ENCODE assay signal across 8 cellular contexts in the genomic region with DNA sequence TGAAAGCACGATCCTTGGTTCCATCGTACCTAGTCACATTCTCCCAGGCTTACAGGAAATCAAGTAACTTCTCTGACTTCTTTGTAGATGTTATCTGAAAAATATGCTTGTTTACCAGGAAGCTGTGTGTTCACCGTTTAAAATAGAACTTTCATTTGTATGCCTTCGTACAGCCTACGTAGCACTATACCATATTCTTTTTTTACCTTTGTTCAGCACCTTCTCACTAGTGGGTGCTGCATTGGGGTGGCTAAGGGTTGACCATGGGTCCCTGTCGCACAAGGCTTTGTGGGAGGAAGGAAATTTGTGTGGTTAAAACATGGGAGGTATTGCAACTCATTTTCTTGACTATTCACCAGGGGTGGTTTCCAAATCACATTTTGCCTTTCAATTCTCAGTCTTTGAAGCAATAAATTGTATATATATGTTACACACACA. TPM values are rescaled to one million over a fixed set of nuclear protein-coding genes. Genes with fewer than 3 reads are reported as not detected.
DNase-seq lines count a peak whose midpoint lies in the region; ATAC-seq and TF ChIP-seq lines count a peak whose summit lies in the region.

No MANE protein-coding gene starts in this region.

- H4K20me1 ChIP-seq in SK-N-SH (ENCODE audit: insufficient read depth), result no peaks in the 10 kb centered on the region

- H3K4me3 ChIP-seq in SK-N-SH (ENCODE audit: low read depth in 2 of 2, low read length in 1 of 2), result no peak overlapping the region

- POLR2A ChIA-PET in SK-N-SH (lab: Yijun Ruan, JAX), result interaction anchor here (1.4 kb wide), 1 partner anchor 17 kb away, joined by 4 read pairs; a partner anchor contains a TSS

- H3K36me3 Mint-ChIP-seq in activated T-helper 2 cell treated with anti-CD3 and anti-CD28 coated beads, Interferon-gamma antibody, Interleukin-2, Interleukin-4, amounts not matched to agents 10 μg/mL and 5 μg/mL and 100 μg/mL, durations not matched to agents 14 hours and 24 hours and 36 hours (ENCODE audit: low read depth), result peaks cover 79% of the 10 kb centered on the region

- intact Hi-C loops in activated T-helper 2 cell treated with anti-CD3 and anti-CD28 coated beads, Interferon-gamma antibody, Interleukin-2, Interleukin-4, amounts not matched to agents 10 μg/mL and 5 μg/mL and 100 μg/mL, durations not matched to agents 14 hours and 24 hours and 36 hours (cut with micrococcal nuclease), result loop anchor here (1.0 to 5.0 kb wide), 4 partner anchors 17 to 147 kb away; a partner anchor contains a TSS

- H3K36me3 ChIP-seq in SK-N-SH (replicated peaks in 1 of 2; ENCODE audit: control insufficient read depth in 1 of 2, insufficient read depth in 2 of 2, low read length in 1 of 2), result peaks cover 20 to 46% of the 10 kb centered on the region in 2 experiments

- H3K9me2 ChIP-seq in SK-N-SH, result no peaks in the 10 kb centered on the region

- no peak overlapping the region for H3K9ac ChIP-seq in SK-N-SH

- TF ChIP-seq CTCF in SK-N-SH (IDR thresholded peaks at IDR 0.05), result no peak

- H3K27ac Mint-ChIP-seq in activated T-helper 2 cell treated with anti-CD3 and anti-CD28 coated beads, Interferon-gamma antibody, Interleukin-2, Interleukin-4, amounts not matched to agents 10 μg/mL and 5 μg/mL and 100 μg/mL, durations not matched to agents 14 hours and 24 hours and 36 hours, result peak overlapping the region; percentile 86

- H3F3A ChIP-seq in SK-N-SH (replicated peaks; ENCODE audit: insufficient read depth), result no peaks in the 10 kb centered on the region

- no peak overlapping the region for H3K4me2 ChIP-seq in SK-N-SH

- peak; percentile 86 for ATAC-seq in GM19455 (IDR thresholded peaks at IDR 0.05; ENCODE audit: unreplicated experiment)
- ATAC-seq in HG03378 (IDR thresholded peaks at IDR 0.05; ENCODE audit: unreplicated experiment), result peak; percentile 94

- no peaks in the 10 kb centered on the region for H3K9me3 Mint-ChIP-seq in activated T-helper 2 cell treated with anti-CD3 and anti-CD28 coated beads, Interferon-gamma antibody, Interleukin-2, Interleukin-4, amounts not matched to agents 10 μg/mL and 5 μg/mL and 100 μg/mL, durations not matched to agents 14 hours and 24 hours and 36 hours

- H3K27ac ChIP-seq in SK-N-SH (ENCODE audit: low read depth in 2 of 2, low read length in 1 of 2), result no peak overlapping the region

- H2AFZ ChIP-seq in SK-N-SH (ENCODE audit: low read depth), result no peak overlapping the region

- peak; percentile 67 for DNase-seq in activated T-helper 2 cell treated with anti-CD3 and anti-CD28 coated beads, Interferon-gamma antibody, Interleukin-2, Interleukin-4, amounts not matched to agents 10 μg/mL and 5 μg/mL and 100 μg/mL, durations not matched to agents 14 hours and 24 hours and 36 hours (ENCODE audit: low spot score)
- peak; percentile 23 to 30 for DNase-seq in stimulated activated CD8-positive, alpha-beta memory T cell treated with anti-CD3 and anti-CD28 coated beads, Interleukin-2, amount 100 ng/mL, for 48 hours (ENCODE audit: low read depth in 2 of 2)
- DNase-seq in MV-4-11 (lab: John Stamatoyannopoulos, UW) (no peak), COLO668 (lab: John Stamatoyannopoulos, UW; ENCODE audit: unreplicated experiment) (no peak), SK-N-SH (no peak), medulla oblongata (ENCODE audit: extremely low spot score) (no peak)

- peaks cover 0 to 3% of the 10 kb centered on the region in 2 experiments; a peak in 1 of 4 replicates for H3K4me1 ChIP-seq in SK-N-SH (ENCODE audit: control insufficient read depth in 1 of 2, insufficient read depth in 2 of 2, low read depth in 1 of 2, low read length in 1 of 2)

- WGBS in SK-N-SH (ENCODE audit: low lambda C conversion rate), result 88% methylated on average over 6 of the region's 6 CpGs

- peaks cover 34% of the 10 kb centered on the region for H3K4me1 Mint-ChIP-seq in activated T-helper 2 cell treated with anti-CD3 and anti-CD28 coated beads, Interferon-gamma antibody, Interleukin-2, Interleukin-4, amounts not matched to agents 10 μg/mL and 5 μg/mL and 100 μg/mL, durations not matched to agents 14 hours and 24 hours and 36 hours (ENCODE audit: low read depth)

- no peaks in the 10 kb centered on the region for H3K27me3 ChIP-seq in SK-N-SH (ENCODE audit: insufficient read depth)

- TF ChIP-seq RAD21 in SK-N-SH (IDR thresholded peaks at IDR 0.05; ENCODE audit: low read length), result no peak

- no peaks in the 10 kb centered on the region for H3K27me3 Mint-ChIP-seq in activated T-helper 2 cell treated with anti-CD3 and anti-CD28 coated beads, Interferon-gamma antibody, Interleukin-2, Interleukin-4, amounts not matched to agents 10 μg/mL and 5 μg/mL and 100 μg/mL, durations not matched to agents 14 hours and 24 hours and 36 hours (ENCODE audit: low read depth)

- peak overlapping the region; percentile 50 for H3K4me3 Mint-ChIP-seq in activated T-helper 2 cell treated with anti-CD3 and anti-CD28 coated beads, Interferon-gamma antibody, Interleukin-2, Interleukin-4, amounts not matched to agents 10 μg/mL and 5 μg/mL and 100 μg/mL, durations not matched to agents 14 hours and 24 hours and 36 hours (ENCODE audit: low read depth)

- TF ChIP-seq EP300 in SK-N-SH (IDR thresholded peaks at IDR 0.05; ENCODE audit: borderline replicate concordance in 1 of 2, low read depth in 1 of 2, low read length in 1 of 2), result no peak

- no peaks in the 10 kb centered on the region for H3K9me3 ChIP-seq in SK-N-SH

- CTCF ChIA-PET in SK-N-SH (lab: Yijun Ruan, JAX), result no interaction called here

- peaks cover 38% of the 10 kb centered on the region; the same call in 1 of the 2 replicates for H3K79me2 ChIP-seq in SK-N-SH (ENCODE audit: insufficient read depth)

TF ChIP-seq in SK-N-SH, 30 proteins besides CTCF, POLR2A, EP300 and RAD21:
- TF ChIP-seq, protein P1, sequence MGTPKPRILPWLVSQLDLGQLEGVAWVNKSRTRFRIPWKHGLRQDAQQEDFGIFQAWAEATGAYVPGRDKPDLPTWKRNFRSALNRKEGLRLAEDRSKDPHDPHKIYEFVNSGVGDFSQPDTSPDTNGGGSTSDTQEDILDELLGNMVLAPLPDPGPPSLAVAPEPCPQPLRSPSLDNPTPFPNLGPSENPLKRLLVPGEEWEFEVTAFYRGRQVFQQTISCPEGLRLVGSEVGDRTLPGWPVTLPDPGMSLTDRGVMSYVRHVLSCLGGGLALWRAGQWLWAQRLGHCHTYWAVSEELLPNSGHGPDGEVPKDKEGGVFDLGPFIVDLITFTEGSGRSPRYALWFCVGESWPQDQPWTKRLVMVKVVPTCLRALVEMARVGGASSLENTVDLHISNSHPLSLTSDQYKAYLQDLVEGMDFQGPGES (IDR thresholded peaks at IDR 0.05; ENCODE audit: low read depth, low read length), result no peak
- no peak for TF ChIP-seq CHD2 (IDR thresholded peaks at IDR 0.05; ENCODE audit: low read length, partially characterized antibody)
- no peak for TF ChIP-seq EZH2phosphoT487 (IDR thresholded peaks at IDR 0.05; ENCODE audit: borderline replicate concordance, low read depth)
- TF ChIP-seq, protein P2, sequence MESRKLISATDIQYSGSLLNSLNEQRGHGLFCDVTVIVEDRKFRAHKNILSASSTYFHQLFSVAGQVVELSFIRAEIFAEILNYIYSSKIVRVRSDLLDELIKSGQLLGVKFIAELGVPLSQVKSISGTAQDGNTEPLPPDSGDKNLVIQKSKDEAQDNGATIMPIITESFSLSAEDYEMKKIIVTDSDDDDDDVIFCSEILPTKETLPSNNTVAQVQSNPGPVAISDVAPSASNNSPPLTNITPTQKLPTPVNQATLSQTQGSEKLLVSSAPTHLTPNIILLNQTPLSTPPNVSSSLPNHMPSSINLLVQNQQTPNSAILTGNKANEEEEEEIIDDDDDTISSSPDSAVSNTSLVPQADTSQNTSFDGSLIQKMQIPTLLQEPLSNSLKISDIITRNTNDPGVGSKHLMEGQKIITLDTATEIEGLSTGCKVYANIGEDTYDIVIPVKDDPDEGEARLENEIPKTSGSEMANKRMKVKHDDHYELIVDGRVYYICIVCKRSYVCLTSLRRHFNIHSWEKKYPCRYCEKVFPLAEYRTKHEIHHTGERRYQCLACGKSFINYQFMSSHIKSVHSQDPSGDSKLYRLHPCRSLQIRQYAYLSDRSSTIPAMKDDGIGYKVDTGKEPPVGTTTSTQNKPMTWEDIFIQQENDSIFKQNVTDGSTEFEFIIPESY (IDR thresholded peaks at IDR 0.05; ENCODE audit: borderline replicate concordance, low read depth), result no peak
- TF ChIP-seq GABPA (IDR thresholded peaks at IDR 0.05; ENCODE audit: low read depth), result no peak

RNA-seq across cellular contexts. Expression of a gene that starts 16.6 kb away (rescaled TPM):
- total RNA-seq in activated T-helper 2 cell treated with anti-CD3 and anti-CD28 coated beads, Interferon-gamma antibody, Interleukin-2, Interleukin-4, amounts not matched to agents 10 μg/mL and 5 μg/mL and 100 μg/mL, durations not matched to agents 14 hours and 24 hours and 36 hours, result 23.5 and 23.9 TPM in 2 replicates
- polyA plus RNA-seq in SK-N-SH (2012; rRNA removed), result 6.6 and 10.0 TPM in 2 replicates
- 9.1 and 10.1 TPM in 2 replicates for polyA plus RNA-seq in SK-N-SH (2012; cell fraction: cytosol; rRNA removed)
- 6.4 and 16.0 TPM in 2 replicates for polyA plus RNA-seq in SK-N-SH (2012; cell fraction: nucleus; rRNA removed)

RNA-seq across cellular contexts. Expression of a gene that starts 59.0 kb away (rescaled TPM):
- total RNA-seq in activated T-helper 2 cell treated with anti-CD3 and anti-CD28 coated beads, Interferon-gamma antibody, Interleukin-2, Interleukin-4, amounts not matched to agents 10 μg/mL and 5 μg/mL and 100 μg/mL, durations not matched to agents 14 hours and 24 hours and 36 hours, result 0.34 and 0.50 TPM in 2 replicates
- 8.9 and 17.5 TPM in 2 replicates for polyA plus RNA-seq in SK-N-SH (2012; rRNA removed)
- polyA plus RNA-seq in SK-N-SH (2012; cell fraction: cytosol; rRNA removed), result 5.1 and 5.2 TPM in 2 replicates
- 34.0 and 60.6 TPM in 2 replicates for polyA plus RNA-seq in SK-N-SH (2012; cell fraction: nucleus; rRNA removed)

Comparison
In these comparisons a context has a peak if more than half of its experiments do, and no peak if none do; other contexts are left out.
1. DNase-seq: peak in activated T-helper 2 cell treated with anti-CD3 and anti-CD28 coated beads, Interferon-gamma antibody, Interleukin-2, Interleukin-4, amounts not matched to agents 10 μg/mL and 5 μg/mL and 100 μg/mL, durations not matched to agents 14 hours and 24 hours and 36 hours (single experiment) and stimulated activated CD8-positive, alpha-beta memory T cell treated with anti-CD3 and anti-CD28 coated beads, Interleukin-2, amount 100 ng/mL, for 48 hours (2 of 2); none in MV-4-11 (single experiment), COLO668 (single experiment), SK-N-SH (single experiment) and medulla oblongata (single experiment).